ENCODE assay signal across 1 cellular context in the genomic region with DNA sequence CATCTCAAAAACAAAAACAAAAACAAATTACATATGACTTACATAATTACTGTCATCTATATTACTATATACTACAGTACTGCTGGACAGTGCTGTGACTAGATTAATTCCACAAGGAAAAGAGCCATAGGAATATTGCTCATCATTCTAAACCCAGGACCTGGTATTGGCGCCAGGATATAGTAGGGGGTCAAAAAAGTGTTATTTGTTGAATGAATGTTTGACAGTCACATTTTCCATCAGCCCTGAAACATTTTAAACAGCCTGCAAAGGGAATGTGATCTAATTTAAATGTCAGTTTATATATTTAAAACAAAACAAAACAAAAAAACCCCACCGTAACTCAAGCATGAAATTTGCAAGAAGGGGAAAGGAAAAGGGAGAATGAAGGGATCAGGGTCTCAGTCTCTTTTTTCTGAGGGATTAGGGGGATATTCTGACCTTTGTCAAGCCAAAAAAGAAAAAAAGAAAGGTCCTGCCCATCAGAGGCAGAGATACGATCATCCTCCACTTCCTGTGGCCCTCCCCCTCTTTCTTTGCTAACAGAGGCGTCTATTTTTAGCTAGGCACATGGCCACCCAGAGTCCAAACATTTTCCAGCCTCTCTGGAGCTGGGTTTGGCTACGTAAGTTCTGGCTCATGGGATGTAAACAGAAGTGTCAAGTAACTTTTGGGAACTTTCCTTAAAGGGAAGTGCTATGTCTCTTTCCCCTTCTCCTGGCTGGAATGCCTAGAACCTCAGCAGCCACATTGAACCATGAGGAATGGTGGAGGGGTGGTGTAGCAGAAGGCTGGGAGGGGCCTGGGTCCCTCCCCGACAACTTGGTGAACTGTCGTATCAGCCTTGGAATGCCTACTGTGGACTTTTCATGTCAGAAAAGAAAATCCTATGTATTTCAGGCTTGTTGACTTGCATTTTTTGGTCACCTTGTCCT.
A peak's percentile ranks its signal among the peaks of the same experiment; 100 is the strongest.
TF ChIP-seq lines count a peak whose summit lies in the region.

No MANE protein-coding gene starts in this region.

TF ChIP-seq in K562, 482 proteins besides CTCF, POLR2A, EP300 and RAD21 (continued from another document and continues in another):
- TF ChIP-seq BCOR (IDR thresholded peaks at IDR 0.05) (no peak; the same call in 1 of the 2 replicates), BRD9 (IDR thresholded peaks at IDR 0.05; ENCODE audit: low read depth, partially characterized antibody) (peak; percentile 82), MLX (CRISPR knock-in tag; conservative IDR thresholded peaks at IDR 0.05) (no peak), EWSR1 (IDR thresholded peaks at IDR 0.05; ENCODE audit: borderline replicate concordance, low read depth, partially characterized antibody) (no peak), FOXP1 (CRISPR knock-in tag; IDR thresholded peaks at IDR 0.05) (0 out of 2 replicates have a peak, but pooled peaks have one; percentile 40), SMARCB1 (IDR thresholded peaks at IDR 0.05; ENCODE audit: insufficient read length, low read depth) (peak; percentile 83), ZNF408 (CRISPR knock-in tag; IDR thresholded peaks at IDR 0.05; ENCODE audit: low read depth) (no peak), ZNF639 (CRISPR knock-in tag; conservative IDR thresholded peaks at IDR 0.05 in 1 of 2, IDR thresholded peaks at IDR 0.05 in 1 of 2) (peak in 1 of 2 experiments; percentile 92; a peak in 2 of 4 replicates), POLR2G (IDR thresholded peaks at IDR 0.05; ENCODE audit: low read depth, low read length) (no peak), BRD4 (IDR thresholded peaks at IDR 0.05) (no peak), ZNF586 (CRISPR knock-in tag; conservative IDR thresholded peaks at IDR 0.05) (no peak), CEBPZ (IDR thresholded peaks at IDR 0.05; ENCODE audit: borderline replicate concordance, low read depth, low read length) (no peak), DACH1 (IDR thresholded peaks at IDR 0.05; ENCODE audit: partially characterized antibody) (no peak), CAMTA2 (CRISPR knock-in tag; conservative IDR thresholded peaks at IDR 0.05) (no peak), CXXC5 (CRISPR knock-in tag; IDR thresholded peaks at IDR 0.05) (peak; percentile 77; the same call in 1 of the 2 replicates), MYBL2 (IDR thresholded peaks at IDR 0.05; ENCODE audit: low read depth) (no peak; the same call in 1 of the 2 replicates), MYBL2 (CRISPR knock-in tag; IDR thresholded peaks at IDR 0.05; ENCODE audit: borderline replicate concordance) (no peak), MBD1 (CRISPR knock-in tag; IDR thresholded peaks at IDR 0.05) (no peak), CHAMP1 (IDR thresholded peaks at IDR 0.05) (peak; percentile 54; the same call in 1 of the 2 replicates), MAFF (IDR thresholded peaks at IDR 0.05; ENCODE audit: low read length) (no peak)
- TF ChIP-seq, protein P1, sequence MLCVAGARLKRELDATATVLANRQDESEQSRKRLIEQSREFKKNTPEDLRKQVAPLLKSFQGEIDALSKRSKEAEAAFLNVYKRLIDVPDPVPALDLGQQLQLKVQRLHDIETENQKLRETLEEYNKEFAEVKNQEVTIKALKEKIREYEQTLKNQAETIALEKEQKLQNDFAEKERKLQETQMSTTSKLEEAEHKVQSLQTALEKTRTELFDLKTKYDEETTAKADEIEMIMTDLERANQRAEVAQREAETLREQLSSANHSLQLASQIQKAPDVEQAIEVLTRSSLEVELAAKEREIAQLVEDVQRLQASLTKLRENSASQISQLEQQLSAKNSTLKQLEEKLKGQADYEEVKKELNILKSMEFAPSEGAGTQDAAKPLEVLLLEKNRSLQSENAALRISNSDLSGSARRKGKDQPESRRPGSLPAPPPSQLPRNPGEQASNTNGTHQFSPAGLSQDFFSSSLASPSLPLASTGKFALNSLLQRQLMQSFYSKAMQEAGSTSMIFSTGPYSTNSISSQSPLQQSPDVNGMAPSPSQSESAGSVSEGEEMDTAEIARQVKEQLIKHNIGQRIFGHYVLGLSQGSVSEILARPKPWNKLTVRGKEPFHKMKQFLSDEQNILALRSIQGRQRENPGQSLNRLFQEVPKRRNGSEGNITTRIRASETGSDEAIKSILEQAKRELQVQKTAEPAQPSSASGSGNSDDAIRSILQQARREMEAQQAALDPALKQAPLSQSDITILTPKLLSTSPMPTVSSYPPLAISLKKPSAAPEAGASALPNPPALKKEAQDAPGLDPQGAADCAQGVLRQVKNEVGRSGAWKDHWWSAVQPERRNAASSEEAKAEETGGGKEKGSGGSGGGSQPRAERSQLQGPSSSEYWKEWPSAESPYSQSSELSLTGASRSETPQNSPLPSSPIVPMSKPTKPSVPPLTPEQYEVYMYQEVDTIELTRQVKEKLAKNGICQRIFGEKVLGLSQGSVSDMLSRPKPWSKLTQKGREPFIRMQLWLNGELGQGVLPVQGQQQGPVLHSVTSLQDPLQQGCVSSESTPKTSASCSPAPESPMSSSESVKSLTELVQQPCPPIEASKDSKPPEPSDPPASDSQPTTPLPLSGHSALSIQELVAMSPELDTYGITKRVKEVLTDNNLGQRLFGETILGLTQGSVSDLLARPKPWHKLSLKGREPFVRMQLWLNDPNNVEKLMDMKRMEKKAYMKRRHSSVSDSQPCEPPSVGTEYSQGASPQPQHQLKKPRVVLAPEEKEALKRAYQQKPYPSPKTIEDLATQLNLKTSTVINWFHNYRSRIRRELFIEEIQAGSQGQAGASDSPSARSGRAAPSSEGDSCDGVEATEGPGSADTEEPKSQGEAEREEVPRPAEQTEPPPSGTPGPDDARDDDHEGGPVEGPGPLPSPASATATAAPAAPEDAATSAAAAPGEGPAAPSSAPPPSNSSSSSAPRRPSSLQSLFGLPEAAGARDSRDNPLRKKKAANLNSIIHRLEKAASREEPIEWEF (CRISPR knock-in tag; IDR thresholded peaks at IDR 0.05), result no peak
- TF ChIP-seq, protein P2, sequence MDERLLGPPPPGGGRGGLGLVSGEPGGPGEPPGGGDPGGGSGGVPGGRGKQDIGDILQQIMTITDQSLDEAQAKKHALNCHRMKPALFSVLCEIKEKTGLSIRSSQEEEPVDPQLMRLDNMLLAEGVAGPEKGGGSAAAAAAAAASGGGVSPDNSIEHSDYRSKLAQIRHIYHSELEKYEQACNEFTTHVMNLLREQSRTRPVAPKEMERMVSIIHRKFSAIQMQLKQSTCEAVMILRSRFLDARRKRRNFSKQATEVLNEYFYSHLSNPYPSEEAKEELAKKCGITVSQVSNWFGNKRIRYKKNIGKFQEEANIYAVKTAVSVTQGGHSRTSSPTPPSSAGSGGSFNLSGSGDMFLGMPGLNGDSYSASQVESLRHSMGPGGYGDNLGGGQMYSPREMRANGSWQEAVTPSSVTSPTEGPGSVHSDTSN (CRISPR knock-in tag; IDR thresholded peaks at IDR 0.05; ENCODE audit: low read depth), result no peak
- TF ChIP-seq, protein P2 (tag; conservative IDR thresholded peaks at IDR 0.05; ENCODE audit: low read depth), result peak; percentile 75
- TF ChIP-seq, protein P3, sequence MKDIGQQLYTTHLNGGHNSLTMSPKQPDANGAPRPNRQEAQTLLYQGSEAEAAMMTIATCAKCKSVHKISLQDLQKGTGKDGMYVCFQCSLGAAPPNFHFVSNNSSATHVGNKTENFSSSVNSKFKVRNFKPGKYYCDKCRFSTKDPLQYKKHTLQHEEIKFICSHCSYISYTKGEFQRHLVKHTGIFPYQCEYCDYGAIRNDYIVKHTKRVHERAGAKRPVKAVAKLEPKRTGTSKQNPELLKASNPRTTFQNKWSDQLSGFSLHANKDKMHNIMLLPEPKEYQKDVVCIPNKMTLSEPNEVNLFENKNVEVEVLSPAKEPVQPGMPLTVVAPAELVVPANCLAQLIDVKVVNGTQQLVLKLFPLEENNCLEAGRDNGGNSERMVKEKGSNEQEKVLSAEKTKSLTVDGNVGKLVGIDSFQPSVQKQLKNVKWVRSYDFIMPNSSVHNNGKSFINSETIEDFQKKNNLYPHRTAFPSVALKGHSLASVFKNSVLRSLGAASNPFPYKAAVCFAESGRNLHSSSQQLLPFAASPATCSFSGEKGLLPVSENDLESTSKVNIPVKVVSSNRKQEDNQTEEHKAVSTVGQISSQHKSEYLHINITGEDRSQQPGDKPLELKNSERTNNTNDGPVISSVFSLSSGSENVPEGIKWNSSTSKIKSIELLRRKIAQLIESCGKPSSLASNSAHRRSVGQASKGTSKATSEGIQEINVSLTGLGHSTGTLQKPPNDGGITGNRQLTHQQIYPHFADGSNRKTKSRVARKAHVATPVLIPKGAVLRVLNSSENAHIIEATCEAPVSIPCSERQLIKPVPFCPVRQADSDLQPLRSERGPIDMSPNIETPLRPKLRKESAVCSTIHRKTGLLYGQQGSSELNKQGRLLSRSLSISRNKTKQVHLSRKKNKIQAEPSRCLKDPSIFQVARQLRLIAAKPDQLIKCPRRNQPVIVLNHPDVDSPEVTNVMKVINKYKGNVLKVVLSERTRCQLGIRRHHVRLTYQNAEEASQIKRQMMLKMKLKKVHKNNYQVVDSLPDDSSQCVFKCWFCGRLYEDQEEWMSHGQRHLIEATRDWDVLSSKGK (CRISPR knock-in tag; IDR thresholded peaks at IDR 0.05), result no peak
